21 cellular contexts compared by ENCODE assay signal in the genomic region with DNA sequence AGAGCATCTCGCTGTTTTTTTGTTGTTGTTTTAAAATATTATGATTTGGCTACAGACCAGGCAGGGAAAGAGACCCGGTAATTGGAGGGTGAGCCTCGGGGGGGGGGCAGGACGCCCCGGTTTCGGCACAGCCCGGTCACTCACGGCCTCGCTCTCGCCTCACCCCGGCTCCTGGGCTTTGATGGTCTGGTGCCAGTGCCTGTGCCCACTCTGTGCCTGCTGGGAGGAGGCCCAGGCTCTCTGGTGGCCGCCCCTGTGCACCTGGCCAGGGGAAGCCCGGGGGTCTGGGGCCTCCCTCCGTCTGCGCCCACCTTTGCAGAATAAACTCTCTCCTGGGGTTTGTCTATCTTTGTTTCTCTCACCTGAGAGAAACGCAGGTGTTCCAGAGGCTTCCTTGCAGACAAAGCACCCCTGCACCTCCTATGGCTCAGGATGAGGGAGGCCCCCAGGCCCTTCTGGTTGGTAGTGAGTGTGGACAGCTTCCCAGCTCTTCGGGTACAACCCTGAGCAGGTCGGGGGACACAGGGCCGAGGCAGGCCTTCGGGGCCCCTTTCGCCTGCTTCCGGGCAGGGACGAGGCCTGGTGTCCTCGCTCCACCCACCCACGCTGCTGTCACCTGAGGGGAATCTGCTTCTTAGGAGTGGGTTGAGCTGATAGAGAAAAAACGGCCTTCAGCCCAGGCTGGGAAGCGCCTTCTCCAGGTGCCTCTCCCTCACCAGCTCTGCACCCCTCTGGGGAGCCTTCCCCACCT.
"Had no signal": no experiment of that assay in that cellular context is flagged by ENCODE, and none has a peak within 500 bp of the region (broad histone marks: within the 10 kb centered on the region; RNA-seq: fewer than 3 reads in every experiment).

No MANE protein-coding gene starts in this region.

- H3K4me3 ChIP-seq: adrenal gland, cardiac muscle cell, esophagus muscularis mucosa, left ventricle myocardium inferior, transverse colon had no signal

- DNase-seq: activated CD4-positive, alpha-beta T cell treated with anti-CD3 and anti-CD28 coated beads, Interleukin-2, amount 50 U/mL, for 4 hours; activated effector memory CD4-positive, alpha-beta T cell treated with Interleukin-2 at 50 U/mL for 16 hours; hippocampal formation; nucleus accumbens; small intestine; stimulated activated CD4-positive, alpha-beta T cell treated with anti-CD3 and anti-CD28 coated beads, Interleukin-4, amount 100 ng/mL, for 4 hours; stimulated activated CD8-positive, alpha-beta memory T cell treated with anti-CD3 and anti-CD28 coated beads, Interleukin-4, amount 100 ng/mL, for 48 hours; stimulated activated naive CD4-positive, alpha-beta T cell treated with Interleukin-2 at 50 U/mL for 16 hours; substantia nigra; T-helper 9 cell; transverse colon had no signal

- FAIRE-seq: small intestine had no signal

- H3K4me1 Mint-ChIP-seq: activated naive CD4-positive, alpha-beta T cell treated with anti-CD3 and anti-CD28 coated beads, Interleukin-2, amount 50 U/mL, for 24 hours had no signal

- H3K4me1 ChIP-seq: adrenal gland, esophagus muscularis mucosa, left ventricle myocardium inferior, transverse colon had no signal

- H3K27me3 Mint-ChIP-seq: activated naive CD4-positive, alpha-beta T cell treated with anti-CD3 and anti-CD28 coated beads, Interleukin-2, amount 50 U/mL, for 24 hours; memory B cell; naive thymus-derived CD8-positive, alpha-beta T cell; progenitor cell of endocrine pancreas had no signal

- H3K9me3 Mint-ChIP-seq: activated naive CD4-positive, alpha-beta T cell treated with anti-CD3 and anti-CD28 coated beads, Interleukin-2, amount 50 U/mL, for 24 hours; memory B cell had no signal

- H3K4me3 Mint-ChIP-seq: activated naive CD4-positive, alpha-beta T cell treated with anti-CD3 and anti-CD28 coated beads, Interleukin-2, amount 50 U/mL, for 24 hours; memory B cell; naive thymus-derived CD8-positive, alpha-beta T cell had no signal

- H3K9me3 ChIP-seq: adrenal gland, esophagus muscularis mucosa, left ventricle myocardium inferior, transverse colon had no signal

- H3K27ac Mint-ChIP-seq: activated naive CD4-positive, alpha-beta T cell treated with anti-CD3 and anti-CD28 coated beads, Interleukin-2, amount 50 U/mL, for 24 hours; memory B cell; naive thymus-derived CD8-positive, alpha-beta T cell; progenitor cell of endocrine pancreas had no signal

- ATAC-seq: activated CD4-positive, CD25-positive, alpha-beta regulatory T cell treated with anti-CD3 and anti-CD28 coated beads, Interleukin-2, amount 50 U/mL, for 24 hours; naive thymus-derived CD8-positive, alpha-beta T cell; right cardiac atrium had no signal

- H3K27ac ChIP-seq: adrenal gland, cardiac muscle cell, esophagus muscularis mucosa, left ventricle myocardium inferior, transverse colon had no signal

- H3K27me3 ChIP-seq: adrenal gland, cardiac muscle cell, esophagus muscularis mucosa, transverse colon had no signal
